8 cellular contexts compared by ENCODE assay signal in genomic region chr22:40396882-40397281, GRCh38. TPM values are rescaled to one million over a fixed set of nuclear protein-coding genes. Genes with fewer than 3 reads are reported as not detected.
DNase-seq lines count a peak whose midpoint lies in the region; ATAC-seq, FAIRE-seq and TF ChIP-seq lines count a peak whose summit lies in the region.

No MANE protein-coding gene starts in this region.

- H3K9me3 Mint-ChIP-seq in IgD-negative memory B cell (no peaks in the 10 kb centered on the region), brain (no peaks in the 10 kb centered on the region)

- H3K27me3 Mint-ChIP-seq in IgD-negative memory B cell (peaks cover 2% of the 10 kb centered on the region), brain (no peaks in the 10 kb centered on the region)

- H3K4me3 ChIP-seq in AG04449 (ENCODE audit: low read depth, low read length): no peak overlapping the region

- no peak for TF ChIP-seq CTCF in AG04449 (IDR thresholded peaks at IDR 0.05; ENCODE audit: insufficient read depth, low read length, missing control alignments)
- no peak for TF ChIP-seq CTCF in brain (conservative IDR thresholded peaks at IDR 0.05)

- H3K4me1 Mint-ChIP-seq in IgD-negative memory B cell (peaks cover 65 to 71% (median 68%) of the 10 kb centered on the region in 3 donors), brain (peaks cover 41% of the 10 kb centered on the region)

- peak overlapping the region in 2 of 4 donors; percentile 18 to 83 for H3K4me3 Mint-ChIP-seq in IgD-negative memory B cell
- peak overlapping the region in 2 of 5 experiments; percentile 15 to 23 for H3K4me3 Mint-ChIP-seq in brain

- H3K36me3 Mint-ChIP-seq in IgD-negative memory B cell (peaks cover 5% of the 10 kb centered on the region), brain (peaks cover 34% of the 10 kb centered on the region)

- DNase-seq in AG04449 (ENCODE audit: low read depth, low spot score) (peak; percentile 16), left kidney (ENCODE audit: low read depth, low spot score) (peak; percentile 95), frontal cortex (ENCODE audit: low spot score in 2 of 2) (no peak), hippocampal formation (lab: John Stamatoyannopoulos, UW) (no peak), HTR-8/SVneo (ENCODE audit: insufficient read length, low spot score) (no peak)

- POLR2A ChIA-PET in AG04449 (lab: Yijun Ruan, JAX): interaction anchor here (0.5 to 1.1 kb wide), 2 partner anchors 9 to 384 kb away, joined by 3 read pairs; no protein-coding TSS in a partner anchor

- CTCF ChIA-PET in AG04449 (lab: Yijun Ruan, JAX): interaction anchor here (1.2 to 1.4 kb wide), 2 partner anchors 13 to 249 kb away, joined by 4 to 6 read pairs; no protein-coding TSS in a partner anchor

- FAIRE-seq in frontal cortex (lab: Jason Lieb, UNC): no peak
- no peak for FAIRE-seq in HTR-8/SVneo (lab: Jason Lieb, UNC)

- no peak for ATAC-seq in HG03521 (IDR thresholded peaks at IDR 0.05; ENCODE audit: unreplicated experiment)

- H3K27ac Mint-ChIP-seq in IgD-negative memory B cell (peak overlapping the region in 2 of 3 donors; percentile 2 to 44), brain (peak overlapping the region; percentile 33 to 95 (median 81))

RNA-seq across cellular contexts. Expression of gene SGSM3, which starts 26.5 kb away (rescaled TPM):
- polyA plus RNA-seq in IgD-negative memory B cell: 53.3 TPM
- polyA plus RNA-seq in brain (ENCODE audit: insufficient read depth, low read depth, low replicate concordance): 52.9 TPM
- total RNA-seq in frontal cortex: 42.8 TPM

RNA-seq across cellular contexts. Expression of gene ADSL, which starts 50.6 kb away (rescaled TPM):
- 44.5 TPM for polyA plus RNA-seq in IgD-negative memory B cell
- 60.6 TPM for polyA plus RNA-seq in brain (ENCODE audit: insufficient read depth, low read depth, low replicate concordance)
- total RNA-seq in frontal cortex: 57.9 TPM

Comparison
In these comparisons a context has a peak if more than half of its experiments do, and no peak if none do; other contexts are left out.
1. DNase-seq: peak in AG04449 (single experiment) and left kidney (single experiment); none in frontal cortex (0 of 2), hippocampal formation (0 of 2) and HTR-8/SVneo (single experiment).